8 cellular contexts compared by ENCODE assay signal in the genomic region with DNA sequence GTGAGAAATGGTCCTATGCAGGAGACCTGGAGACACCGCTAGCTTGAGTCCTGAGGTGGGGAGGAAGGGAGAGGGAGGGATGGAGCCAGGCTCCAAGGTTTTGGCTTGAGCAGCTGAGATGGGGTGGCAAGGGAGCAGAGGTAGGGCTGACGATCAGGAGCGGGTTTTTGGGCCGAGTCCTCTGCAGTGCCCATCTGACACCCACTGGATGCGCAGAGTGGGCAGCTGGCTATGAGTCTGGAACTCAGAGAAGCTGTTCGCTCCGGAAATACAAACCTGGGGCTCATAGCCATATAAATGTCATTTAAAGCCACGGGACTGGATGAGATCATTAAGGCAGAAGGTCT. TPM values are rescaled to one million over a fixed set of nuclear protein-coding genes. Genes with fewer than 3 reads are reported as not detected.
DNase-seq lines count a peak whose midpoint lies in the region; ATAC-seq and TF ChIP-seq lines count a peak whose summit lies in the region.

No MANE protein-coding gene starts in this region.

- H3K27me3 ChIP-seq in ACC112 (ENCODE audit: insufficient read depth, low read length) (no peaks in the 10 kb centered on the region), muscle layer of colon (ENCODE audit: control insufficient read depth in 1 of 2, insufficient read depth in 2 of 2, low read length in 2 of 2) (no peaks in the 10 kb centered on the region)

- no peak overlapping the region for H3K9ac ChIP-seq in muscle layer of colon (ENCODE audit: low read length)

- H3K27ac ChIP-seq in ACC112 (ENCODE audit: low read depth, low read length) (no peak overlapping the region), muscle layer of colon (ENCODE audit: low read depth, low read length) (peak overlapping the region; percentile 86)

- H3K79me2 ChIP-seq in ACC112 (ENCODE audit: control insufficient read depth, insufficient read depth, low read length, unreplicated experiment): peaks cover 37% of the 10 kb centered on the region

- no peak for TF ChIP-seq CTCF in GM13977 (IDR thresholded peaks at IDR 0.05; ENCODE audit: extremely low read depth, insufficient read depth, missing control alignments)

- H3K4me3 ChIP-seq in ACC112 (ENCODE audit: low read depth, low read length): peak overlapping the region; percentile 64
- peak overlapping the region; percentile 26 to 53 for H3K4me3 ChIP-seq in muscle layer of colon (ENCODE audit: low read depth in 1 of 2, low read length in 2 of 2)

- no peaks in the 10 kb centered on the region for H3K9me3 ChIP-seq in muscle layer of colon (ENCODE audit: low read length)

- peak; percentile 48 for DNase-seq in cerebellar cortex (ENCODE audit: low spot score)
- DNase-seq in HT-29 (ENCODE audit: low spot score): no peak
- no peak for DNase-seq in SW 1271 (lab: John Stamatoyannopoulos, UW)
- no peak for DNase-seq in NCI-H1105 (lab: John Stamatoyannopoulos, UW)
- DNase-seq in GM13977 (ENCODE audit: low spot score): no peak

- H3K36me3 ChIP-seq in ACC112 (ENCODE audit: insufficient read depth, low read length): no peaks in the 10 kb centered on the region
- H3K36me3 ChIP-seq in muscle layer of colon (ENCODE audit: insufficient read depth, low read length): no peaks in the 10 kb centered on the region

- in situ Hi-C loops in GM13977 (cut with MboI; ENCODE audit: low pct_unique_long_range_greater_than_20kb, low sequenced_read_pairs, unreplicated experiment): no loop called here

- H3K4me1 ChIP-seq in ACC112 (ENCODE audit: control insufficient read depth, insufficient read depth, low read length, unreplicated experiment) (peaks cover 16% of the 10 kb centered on the region), muscle layer of colon (ENCODE audit: insufficient read depth, low read length) (peaks cover 37% of the 10 kb centered on the region)

- peak overlapping the region; percentile 60 for H2AFZ ChIP-seq in ACC112 (ENCODE audit: low read length, unreplicated experiment)

- peak; percentile 6 for ATAC-seq in HG03571 (IDR thresholded peaks at IDR 0.05; ENCODE audit: unreplicated experiment)

RNA-seq across cellular contexts. Expression of gene MAFF, which starts 0.5 kb away (rescaled TPM):
- total RNA-seq in HT-29 (2014; rRNA removed; shearing (Covaris generic)): 78.7 and 91.5 TPM in 2 replicates

RNA-seq across cellular contexts. Expression of gene PLA2G6, which starts 19.7 kb away (rescaled TPM):
- 13.0 and 16.1 TPM in 2 replicates for total RNA-seq in HT-29 (2014; rRNA removed; shearing (Covaris generic))
